24 cellular contexts compared by ENCODE assay signal in genomic region chr12:5787828-5788227, GRCh38.
"Had no signal": no experiment of that assay in that cellular context is flagged by ENCODE, and none has a peak within 500 bp of the region (broad histone marks: within the 10 kb centered on the region; RNA-seq: fewer than 3 reads in every experiment).

No MANE protein-coding gene starts in this region.

- FAIRE-seq: HepG2, RCC 7860 had no signal

- H3K27ac ChIP-seq: SJSA1, SK-N-MC had no signal

- H3K4me3 ChIP-seq: MG63, SJSA1, SK-N-MC had no signal

- H3K9me3 ChIP-seq: MG63, SJSA1 had no signal

- H3K36me3 ChIP-seq: MG63, SJSA1 had no signal

- DNase-seq: Karpas-422, KG1, MG63, NCI-H1092, NCI-H1105 treated with DMSO at 0.1 percent for 48 hours, NCI-H1417 treated with DMSO at 0.1 percent for 48 hours, NCI-H146, NCI-H1694 treated with DMSO at 0.1 percent for 48 hours, NCI-H1930, NCI-H2081, NCI-H2107, NCI-H2227 treated with DMSO at 0.1 percent for 48 hours, NCI-H446, NCI-H510A, NCI-H524 treated with DMSO at 0.1 percent for 48 hours, NCI-H69, NCI-H774, Right ventricle myocardium superior, RPMI8226, SIG-M5 had no signal

- H3K4me1 ChIP-seq: SJSA1 had no signal

- H3K27me3 ChIP-seq: MG63, SJSA1 had no signal

- ATAC-seq: HepG2 had no signal
